ENCODE assay signal across 11 cellular contexts in genomic region chr5:59187772-59188347, GRCh38.
DNase-seq lines count a peak whose midpoint lies in the region; ATAC-seq and TF ChIP-seq lines count a peak whose summit lies in the region.
"Had no signal": no experiment of that assay in that cellular context is flagged by ENCODE, and none has a peak within 500 bp of the region (broad histone marks: within the 10 kb centered on the region; RNA-seq: fewer than 3 reads in every experiment).

No MANE protein-coding gene starts in this region.

- H3K4me1 ChIP-seq in BE2C (peaks cover 3% of the 10 kb centered on the region), suprapubic skin (peaks cover 10% of the 10 kb centered on the region)
- H3K4me1 ChIP-seq: foreskin keratinocyte had no signal

- no peak for ATAC-seq in GM21528 (IDR thresholded peaks at IDR 0.05; ENCODE audit: low FRiP score, unreplicated experiment)

- H3K4me3 Mint-ChIP-seq in activated T-helper 2 cell treated with anti-CD3 and anti-CD28 coated beads, Interferon-gamma antibody, Interleukin-2, Interleukin-4, amounts not matched to agents 10 μg/mL and 5 μg/mL and 100 μg/mL, durations not matched to agents 14 hours and 24 hours and 36 hours (ENCODE audit: low read depth): peak overlapping the region; percentile 31
- no peak overlapping the region for H3K4me3 Mint-ChIP-seq in mesothelial cell of epicardium

- H3K27me3 Mint-ChIP-seq in activated T-helper 2 cell treated with anti-CD3 and anti-CD28 coated beads, Interferon-gamma antibody, Interleukin-2, Interleukin-4, amounts not matched to agents 10 μg/mL and 5 μg/mL and 100 μg/mL, durations not matched to agents 14 hours and 24 hours and 36 hours (ENCODE audit: low read depth): peaks cover 22% of the 10 kb centered on the region
- no peaks in the 10 kb centered on the region for H3K27me3 Mint-ChIP-seq in mesothelial cell of epicardium (ENCODE audit: low read depth)

- H3K4me3 ChIP-seq in BE2C (ENCODE audit: low read depth, low read length) (peak overlapping the region; percentile 63), suprapubic skin (no peak overlapping the region)

- no peak overlapping the region for H3K27ac ChIP-seq in suprapubic skin
- H3K27ac ChIP-seq: foreskin keratinocyte had no signal

- WGBS in suprapubic skin: 53% methylated on average over 4 of the region's 4 CpGs

- no peak for TF ChIP-seq CTCF in BE2C (IDR thresholded peaks at IDR 0.05; ENCODE audit: low read depth, low read length)
- TF ChIP-seq CTCF in mesothelial cell of epicardium (IDR thresholded peaks at IDR 0.05; ENCODE audit: unreplicated experiment): no peak
- no peak for TF ChIP-seq CTCF in suprapubic skin (IDR thresholded peaks at IDR 0.05)

- no peak overlapping the region for H3K27ac Mint-ChIP-seq in activated T-helper 2 cell treated with anti-CD3 and anti-CD28 coated beads, Interferon-gamma antibody, Interleukin-2, Interleukin-4, amounts not matched to agents 10 μg/mL and 5 μg/mL and 100 μg/mL, durations not matched to agents 14 hours and 24 hours and 36 hours
- H3K27ac Mint-ChIP-seq in mesothelial cell of epicardium: peak overlapping the region; percentile 85
- H3K27ac Mint-ChIP-seq: activated naive CD4-positive, alpha-beta T cell treated with anti-CD3 and anti-CD28 coated beads, Interleukin-2, amount 50 U/mL, for 24 hours had no signal

- H3K9me3 Mint-ChIP-seq in activated T-helper 2 cell treated with anti-CD3 and anti-CD28 coated beads, Interferon-gamma antibody, Interleukin-2, Interleukin-4, amounts not matched to agents 10 μg/mL and 5 μg/mL and 100 μg/mL, durations not matched to agents 14 hours and 24 hours and 36 hours: no peaks in the 10 kb centered on the region
- H3K9me3 Mint-ChIP-seq in mesothelial cell of epicardium: no peaks in the 10 kb centered on the region
- H3K9me3 Mint-ChIP-seq: activated naive CD4-positive, alpha-beta T cell treated with anti-CD3 and anti-CD28 coated beads, Interleukin-2, amount 50 U/mL, for 24 hours; naive thymus-derived CD8-positive, alpha-beta T cell had no signal

- H3K4me1 Mint-ChIP-seq in activated T-helper 2 cell treated with anti-CD3 and anti-CD28 coated beads, Interferon-gamma antibody, Interleukin-2, Interleukin-4, amounts not matched to agents 10 μg/mL and 5 μg/mL and 100 μg/mL, durations not matched to agents 14 hours and 24 hours and 36 hours (ENCODE audit: low read depth): peaks cover 29% of the 10 kb centered on the region
- peaks cover 43% of the 10 kb centered on the region for H3K4me1 Mint-ChIP-seq in mesothelial cell of epicardium

- no peak for TF ChIP-seq EP300 in suprapubic skin (IDR thresholded peaks at IDR 0.05)

- intact Hi-C loops in activated T-helper 2 cell treated with anti-CD3 and anti-CD28 coated beads, Interferon-gamma antibody, Interleukin-2, Interleukin-4, amounts not matched to agents 10 μg/mL and 5 μg/mL and 100 μg/mL, durations not matched to agents 14 hours and 24 hours and 36 hours (cut with micrococcal nuclease): loop anchor here (1.0 to 5.0 kb wide), 6 partner anchors 179 to 604 kb away; no protein-coding TSS in a partner anchor

- H3K27me3 ChIP-seq in BE2C: no peaks in the 10 kb centered on the region
- H3K27me3 ChIP-seq in suprapubic skin: no peaks in the 10 kb centered on the region
- H3K27me3 ChIP-seq: foreskin keratinocyte had no signal

- no peaks in the 10 kb centered on the region for H3K36me3 Mint-ChIP-seq in activated T-helper 2 cell treated with anti-CD3 and anti-CD28 coated beads, Interferon-gamma antibody, Interleukin-2, Interleukin-4, amounts not matched to agents 10 μg/mL and 5 μg/mL and 100 μg/mL, durations not matched to agents 14 hours and 24 hours and 36 hours (ENCODE audit: low read depth)
- no peaks in the 10 kb centered on the region for H3K36me3 Mint-ChIP-seq in mesothelial cell of epicardium
- H3K36me3 Mint-ChIP-seq: activated naive CD4-positive, alpha-beta T cell treated with anti-CD3 and anti-CD28 coated beads, Interleukin-2, amount 50 U/mL, for 24 hours; naive thymus-derived CD8-positive, alpha-beta T cell had no signal

- DNase-seq in BE2C (no peak), HCEC 1CT (peak; percentile 52), mesothelial cell of epicardium (ENCODE audit: low spot score in 2 of 2, unreplicated experiment in 2 of 2) (no peak), hypothalamus (lab: John Stamatoyannopoulos, UW) (no peak), suprapubic skin (ENCODE audit: low spot score in 2 of 2) (no peak)
- DNase-seq in activated T-helper 2 cell treated with anti-CD3 and anti-CD28 coated beads, Interferon-gamma antibody, Interleukin-2, Interleukin-4, amounts not matched to agents 10 μg/mL and 5 μg/mL and 100 μg/mL, durations not matched to agents 14 hours and 24 hours and 36 hours (ENCODE audit: low spot score): no peak
- no peak for DNase-seq in stimulated activated naive CD4-positive, alpha-beta T cell (lab: John Stamatoyannopoulos, UW)

- no peaks in the 10 kb centered on the region for H3K9me3 ChIP-seq in BE2C
- no peaks in the 10 kb centered on the region for H3K9me3 ChIP-seq in suprapubic skin

- H3K36me3 ChIP-seq in BE2C (no peaks in the 10 kb centered on the region), suprapubic skin (no peaks in the 10 kb centered on the region)

- TF ChIP-seq POLR2A in suprapubic skin (IDR thresholded peaks at IDR 0.05): no peak
